In the genomic region with DNA sequence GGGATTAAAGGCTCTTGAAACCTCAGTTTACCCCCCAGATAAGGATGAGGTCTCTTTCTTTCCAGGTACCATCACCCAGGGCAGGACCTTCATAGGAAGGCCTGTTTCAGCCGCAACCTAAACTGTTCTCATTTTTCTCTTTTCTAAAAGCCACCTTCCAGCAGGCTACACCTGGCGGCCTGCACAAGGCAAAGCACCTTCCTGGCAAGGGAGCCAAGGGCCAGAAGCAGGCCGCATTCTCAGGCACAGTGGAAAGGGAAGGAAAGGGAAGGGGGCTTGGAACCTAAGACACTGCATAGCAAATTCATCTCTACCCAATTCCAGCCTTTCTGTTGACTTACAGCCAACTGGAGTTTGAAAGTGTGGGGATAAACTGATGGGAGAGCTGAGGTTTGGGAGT, we compare ENCODE assay signal across 2 cellular contexts.
TF ChIP-seq lines count a peak whose summit lies in the region.

No MANE protein-coding gene starts in this region.

TF ChIP-seq in GM23338, 12 proteins besides CTCF, POLR2A, EP300 and RAD21 (continues in another document):
- TF ChIP-seq EZH2 (IDR thresholded peaks at IDR 0.05; ENCODE audit: low read depth, unreplicated experiment) (no peak), ZNF114 (CRISPR knock-in tag; IDR thresholded peaks at IDR 0.05) (no peak), JUNB (IDR thresholded peaks at IDR 0.05; ENCODE audit: unreplicated experiment) (no peak), STAT1 (IDR thresholded peaks at IDR 0.05; ENCODE audit: unreplicated experiment) (no peak), CREB1 (CRISPR knock-in tag; IDR thresholded peaks at IDR 0.05; ENCODE audit: low read depth) (no peak), POLR2AphosphoS5 (IDR thresholded peaks at IDR 0.05; ENCODE audit: low read depth) (no peak), ZNF331 (CRISPR knock-in tag; IDR thresholded peaks at IDR 0.05; ENCODE audit: low read depth) (no peak), EZH2phosphoT487 (IDR thresholded peaks at IDR 0.05; ENCODE audit: unreplicated experiment) (no peak)
- TF ChIP-seq, protein P1, sequence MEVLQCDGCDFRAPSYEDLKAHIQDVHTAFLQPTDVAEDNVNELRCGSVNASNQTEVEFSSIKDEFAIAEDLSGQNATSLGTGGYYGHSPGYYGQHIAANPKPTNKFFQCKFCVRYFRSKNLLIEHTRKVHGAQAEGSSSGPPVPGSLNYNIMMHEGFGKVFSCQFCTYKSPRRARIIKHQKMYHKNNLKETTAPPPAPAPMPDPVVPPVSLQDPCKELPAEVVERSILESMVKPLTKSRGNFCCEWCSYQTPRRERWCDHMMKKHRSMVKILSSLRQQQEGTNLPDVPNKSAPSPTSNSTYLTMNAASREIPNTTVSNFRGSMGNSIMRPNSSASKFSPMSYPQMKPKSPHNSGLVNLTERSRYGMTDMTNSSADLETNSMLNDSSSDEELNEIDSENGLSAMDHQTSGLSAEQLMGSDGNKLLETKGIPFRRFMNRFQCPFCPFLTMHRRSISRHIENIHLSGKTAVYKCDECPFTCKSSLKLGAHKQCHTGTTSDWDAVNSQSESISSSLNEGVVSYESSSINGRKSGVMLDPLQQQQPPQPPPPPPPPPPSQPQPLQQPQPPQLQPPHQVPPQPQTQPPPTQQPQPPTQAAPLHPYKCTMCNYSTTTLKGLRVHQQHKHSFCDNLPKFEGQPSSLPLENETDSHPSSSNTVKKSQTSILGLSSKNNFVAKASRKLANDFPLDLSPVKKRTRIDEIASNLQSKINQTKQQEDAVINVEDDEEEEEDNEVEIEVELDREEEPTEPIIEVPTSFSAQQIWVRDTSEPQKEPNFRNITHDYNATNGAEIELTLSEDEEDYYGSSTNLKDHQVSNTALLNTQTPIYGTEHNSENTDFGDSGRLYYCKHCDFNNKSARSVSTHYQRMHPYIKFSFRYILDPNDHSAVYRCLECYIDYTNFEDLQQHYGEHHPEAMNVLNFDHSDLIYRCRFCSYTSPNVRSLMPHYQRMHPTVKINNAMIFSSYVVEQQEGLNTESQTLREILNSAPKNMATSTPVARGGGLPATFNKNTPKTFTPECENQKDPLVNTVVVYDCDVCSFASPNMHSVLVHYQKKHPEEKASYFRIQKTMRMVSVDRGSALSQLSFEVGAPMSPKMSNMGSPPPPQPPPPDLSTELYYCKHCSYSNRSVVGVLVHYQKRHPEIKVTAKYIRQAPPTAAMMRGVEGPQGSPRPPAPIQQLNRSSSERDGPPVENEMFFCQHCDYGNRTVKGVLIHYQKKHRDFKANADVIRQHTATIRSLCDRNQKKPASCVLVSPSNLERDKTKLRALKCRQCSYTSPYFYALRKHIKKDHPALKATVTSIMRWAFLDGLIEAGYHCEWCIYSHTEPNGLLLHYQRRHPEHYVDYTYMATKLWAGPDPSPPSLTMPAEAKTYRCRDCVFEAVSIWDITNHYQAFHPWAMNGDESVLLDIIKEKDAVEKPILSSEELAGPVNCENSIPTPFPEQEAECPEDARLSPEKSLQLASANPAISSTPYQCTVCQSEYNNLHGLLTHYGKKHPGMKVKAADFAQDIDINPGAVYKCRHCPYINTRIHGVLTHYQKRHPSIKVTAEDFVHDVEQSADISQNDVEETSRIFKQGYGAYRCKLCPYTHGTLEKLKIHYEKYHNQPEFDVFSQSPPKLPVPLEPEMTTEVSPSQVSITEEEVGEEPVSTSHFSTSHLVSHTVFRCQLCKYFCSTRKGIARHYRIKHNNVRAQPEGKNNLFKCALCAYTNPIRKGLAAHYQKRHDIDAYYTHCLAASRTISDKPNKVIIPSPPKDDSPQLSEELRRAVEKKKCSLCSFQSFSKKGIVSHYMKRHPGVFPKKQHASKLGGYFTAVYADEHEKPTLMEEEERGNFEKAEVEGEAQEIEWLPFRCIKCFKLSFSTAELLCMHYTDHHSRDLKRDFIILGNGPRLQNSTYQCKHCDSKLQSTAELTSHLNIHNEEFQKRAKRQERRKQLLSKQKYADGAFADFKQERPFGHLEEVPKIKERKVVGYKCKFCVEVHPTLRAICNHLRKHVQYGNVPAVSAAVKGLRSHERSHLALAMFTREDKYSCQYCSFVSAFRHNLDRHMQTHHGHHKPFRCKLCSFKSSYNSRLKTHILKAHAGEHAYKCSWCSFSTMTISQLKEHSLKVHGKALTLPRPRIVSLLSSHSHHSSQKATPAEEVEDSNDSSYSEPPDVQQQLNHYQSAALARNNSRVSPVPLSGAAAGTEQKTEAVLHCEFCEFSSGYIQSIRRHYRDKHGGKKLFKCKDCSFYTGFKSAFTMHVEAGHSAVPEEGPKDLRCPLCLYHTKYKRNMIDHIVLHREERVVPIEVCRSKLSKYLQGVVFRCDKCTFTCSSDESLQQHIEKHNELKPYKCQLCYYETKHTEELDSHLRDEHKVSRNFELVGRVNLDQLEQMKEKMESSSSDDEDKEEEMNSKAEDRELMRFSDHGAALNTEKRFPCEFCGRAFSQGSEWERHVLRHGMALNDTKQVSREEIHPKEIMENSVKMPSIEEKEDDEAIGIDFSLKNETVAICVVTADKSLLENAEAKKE (CRISPR knock-in tag; IDR thresholded peaks at IDR 0.05) = no peak
- TF ChIP-seq, protein P2, sequence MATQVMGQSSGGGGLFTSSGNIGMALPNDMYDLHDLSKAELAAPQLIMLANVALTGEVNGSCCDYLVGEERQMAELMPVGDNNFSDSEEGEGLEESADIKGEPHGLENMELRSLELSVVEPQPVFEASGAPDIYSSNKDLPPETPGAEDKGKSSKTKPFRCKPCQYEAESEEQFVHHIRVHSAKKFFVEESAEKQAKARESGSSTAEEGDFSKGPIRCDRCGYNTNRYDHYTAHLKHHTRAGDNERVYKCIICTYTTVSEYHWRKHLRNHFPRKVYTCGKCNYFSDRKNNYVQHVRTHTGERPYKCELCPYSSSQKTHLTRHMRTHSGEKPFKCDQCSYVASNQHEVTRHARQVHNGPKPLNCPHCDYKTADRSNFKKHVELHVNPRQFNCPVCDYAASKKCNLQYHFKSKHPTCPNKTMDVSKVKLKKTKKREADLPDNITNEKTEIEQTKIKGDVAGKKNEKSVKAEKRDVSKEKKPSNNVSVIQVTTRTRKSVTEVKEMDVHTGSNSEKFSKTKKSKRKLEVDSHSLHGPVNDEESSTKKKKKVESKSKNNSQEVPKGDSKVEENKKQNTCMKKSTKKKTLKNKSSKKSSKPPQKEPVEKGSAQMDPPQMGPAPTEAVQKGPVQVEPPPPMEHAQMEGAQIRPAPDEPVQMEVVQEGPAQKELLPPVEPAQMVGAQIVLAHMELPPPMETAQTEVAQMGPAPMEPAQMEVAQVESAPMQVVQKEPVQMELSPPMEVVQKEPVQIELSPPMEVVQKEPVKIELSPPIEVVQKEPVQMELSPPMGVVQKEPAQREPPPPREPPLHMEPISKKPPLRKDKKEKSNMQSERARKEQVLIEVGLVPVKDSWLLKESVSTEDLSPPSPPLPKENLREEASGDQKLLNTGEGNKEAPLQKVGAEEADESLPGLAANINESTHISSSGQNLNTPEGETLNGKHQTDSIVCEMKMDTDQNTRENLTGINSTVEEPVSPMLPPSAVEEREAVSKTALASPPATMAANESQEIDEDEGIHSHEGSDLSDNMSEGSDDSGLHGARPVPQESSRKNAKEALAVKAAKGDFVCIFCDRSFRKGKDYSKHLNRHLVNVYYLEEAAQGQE (IDR thresholded peaks at IDR 0.05; ENCODE audit: unreplicated experiment) = no peak

TF ChIP-seq in H1, 55 proteins besides CTCF, POLR2A, EP300 and RAD21:
- no peak for TF ChIP-seq BRCA1 (IDR thresholded peaks at IDR 0.05; ENCODE audit: low read depth, low read length)
- TF ChIP-seq CTBP2 (IDR thresholded peaks at IDR 0.05; ENCODE audit: borderline replicate concordance, insufficient read depth, insufficient read length, low read length) = no peak
- TF ChIP-seq TBP (IDR thresholded peaks at IDR 0.05; ENCODE audit: low read depth, low read length) = no peak
- no peak for TF ChIP-seq SAP30 (IDR thresholded peaks at IDR 0.05; ENCODE audit: insufficient read depth, insufficient replicate concordance, low read length)
- no peak for TF ChIP-seq GTF2F1 (IDR thresholded peaks at IDR 0.05; ENCODE audit: borderline replicate concordance, low read depth, low read length)
- TF ChIP-seq KDM5A (IDR thresholded peaks at IDR 0.05; ENCODE audit: low read length) = no peak
TF ChIP-seq in H1: peak in this region for 0.
